ENCODE assay signal across 1 cellular context in the genomic region with DNA sequence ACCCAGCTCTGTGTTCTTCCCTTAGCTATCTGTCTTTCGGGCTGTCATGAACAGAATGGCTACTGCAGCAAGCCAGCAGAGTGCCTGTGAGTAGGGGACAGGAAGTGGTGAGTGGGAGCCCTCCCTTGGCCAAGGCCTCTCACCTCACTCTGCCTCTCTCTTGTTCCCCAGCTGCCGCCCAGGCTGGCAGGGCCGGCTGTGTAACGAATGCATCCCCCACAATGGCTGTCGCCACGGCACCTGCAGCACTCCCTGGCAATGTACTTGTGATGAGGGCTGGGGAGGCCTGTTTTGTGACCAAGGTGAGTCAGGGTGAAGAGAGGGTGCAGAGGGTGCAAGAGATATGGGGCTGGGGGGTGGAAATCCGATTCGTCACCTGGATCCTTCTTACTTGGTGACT.
A peak's percentile ranks its signal among the peaks of the same experiment; 100 is the strongest.
TF ChIP-seq lines count a peak whose summit lies in the region.

No MANE protein-coding gene starts in this region.

TF ChIP-seq in HepG2, 621 proteins besides CTCF, POLR2A, EP300 and RAD21 (continued from another document):
- no peak for TF ChIP-seq SAP130 (CRISPR knock-in tag; IDR thresholded peaks at IDR 0.05; ENCODE audit: low read depth)
- TF ChIP-seq ZNF33B (CRISPR knock-in tag; IDR thresholded peaks at IDR 0.05): no peak
- TF ChIP-seq ZNF274 (CRISPR knock-in tag; IDR thresholded peaks at IDR 0.05): 0 out of 2 replicates have a peak, but pooled peaks have one; percentile 33
- TF ChIP-seq SIX1 (CRISPR knock-in tag; IDR thresholded peaks at IDR 0.05; ENCODE audit: borderline replicate concordance): no peak
- 0 out of 2 replicates have a peak, but pooled peaks have one; percentile 35 for TF ChIP-seq SP2 (CRISPR knock-in tag; IDR thresholded peaks at IDR 0.05)
- TF ChIP-seq SPEN (CRISPR knock-in tag; IDR thresholded peaks at IDR 0.05; ENCODE audit: low read depth): no peak
- TF ChIP-seq TOPORS (CRISPR knock-in tag; IDR thresholded peaks at IDR 0.05): no peak
- no peak for TF ChIP-seq ZNF773 (CRISPR knock-in tag; IDR thresholded peaks at IDR 0.05; ENCODE audit: borderline replicate concordance)
- TF ChIP-seq FOXK2 (IDR thresholded peaks at IDR 0.05): no peak
- TF ChIP-seq, protein P1, sequence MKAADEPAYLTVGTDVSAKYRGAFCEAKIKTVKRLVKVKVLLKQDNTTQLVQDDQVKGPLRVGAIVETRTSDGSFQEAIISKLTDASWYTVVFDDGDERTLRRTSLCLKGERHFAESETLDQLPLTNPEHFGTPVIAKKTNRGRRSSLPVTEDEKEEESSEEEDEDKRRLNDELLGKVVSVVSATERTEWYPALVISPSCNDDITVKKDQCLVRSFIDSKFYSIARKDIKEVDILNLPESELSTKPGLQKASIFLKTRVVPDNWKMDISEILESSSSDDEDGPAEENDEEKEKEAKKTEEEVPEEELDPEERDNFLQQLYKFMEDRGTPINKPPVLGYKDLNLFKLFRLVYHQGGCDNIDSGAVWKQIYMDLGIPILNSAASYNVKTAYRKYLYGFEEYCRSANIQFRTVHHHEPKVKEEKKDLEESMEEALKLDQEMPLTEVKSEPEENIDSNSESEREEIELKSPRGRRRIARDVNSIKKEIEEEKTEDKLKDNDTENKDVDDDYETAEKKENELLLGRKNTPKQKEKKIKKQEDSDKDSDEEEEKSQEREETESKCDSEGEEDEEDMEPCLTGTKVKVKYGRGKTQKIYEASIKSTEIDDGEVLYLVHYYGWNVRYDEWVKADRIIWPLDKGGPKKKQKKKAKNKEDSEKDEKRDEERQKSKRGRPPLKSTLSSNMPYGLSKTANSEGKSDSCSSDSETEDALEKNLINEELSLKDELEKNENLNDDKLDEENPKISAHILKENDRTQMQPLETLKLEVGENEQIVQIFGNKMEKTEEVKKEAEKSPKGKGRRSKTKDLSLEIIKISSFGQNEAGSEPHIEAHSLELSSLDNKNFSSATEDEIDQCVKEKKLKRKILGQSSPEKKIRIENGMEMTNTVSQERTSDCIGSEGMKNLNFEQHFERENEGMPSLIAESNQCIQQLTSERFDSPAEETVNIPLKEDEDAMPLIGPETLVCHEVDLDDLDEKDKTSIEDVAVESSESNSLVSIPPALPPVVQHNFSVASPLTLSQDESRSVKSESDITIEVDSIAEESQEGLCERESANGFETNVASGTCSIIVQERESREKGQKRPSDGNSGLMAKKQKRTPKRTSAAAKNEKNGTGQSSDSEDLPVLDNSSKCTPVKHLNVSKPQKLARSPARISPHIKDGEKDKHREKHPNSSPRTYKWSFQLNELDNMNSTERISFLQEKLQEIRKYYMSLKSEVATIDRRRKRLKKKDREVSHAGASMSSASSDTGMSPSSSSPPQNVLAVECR (CRISPR knock-in tag; IDR thresholded peaks at IDR 0.05; ENCODE audit: borderline replicate concordance): no peak
- TF ChIP-seq GABPA (IDR thresholded peaks at IDR 0.05; ENCODE audit: low read depth, low read length): no peak
- peak; percentile 44; the same call in 1 of the 2 replicates for TF ChIP-seq GABPA (CRISPR knock-in tag; IDR thresholded peaks at IDR 0.05; ENCODE audit: low read depth)
- TF ChIP-seq ZBTB3 (CRISPR knock-in tag; IDR thresholded peaks at IDR 0.05; ENCODE audit: borderline replicate concordance, low read depth): no peak
- no peak for TF ChIP-seq PCBP2 (optimal IDR thresholded peaks at IDR 0.05; ENCODE audit: low read depth, low read length, poor library complexity, severe bottlenecking)
- TF ChIP-seq GABPB1 (CRISPR knock-in tag; IDR thresholded peaks at IDR 0.05): peak; percentile 54
- no peak for TF ChIP-seq ZNF296 (CRISPR knock-in tag; conservative IDR thresholded peaks at IDR 0.05)
- no peak for TF ChIP-seq ZKSCAN1 (IDR thresholded peaks at IDR 0.05; ENCODE audit: low read length)
- TF ChIP-seq ZNF598 (CRISPR knock-in tag; IDR thresholded peaks at IDR 0.05; ENCODE audit: borderline replicate concordance): 0 out of 2 replicates have a peak, but pooled peaks have one; percentile 33
- TF ChIP-seq FOXP1 (IDR thresholded peaks at IDR 0.05): no peak
- no peak for TF ChIP-seq FOXP1 (CRISPR knock-in tag; IDR thresholded peaks at IDR 0.05)
- TF ChIP-seq, protein P2, sequence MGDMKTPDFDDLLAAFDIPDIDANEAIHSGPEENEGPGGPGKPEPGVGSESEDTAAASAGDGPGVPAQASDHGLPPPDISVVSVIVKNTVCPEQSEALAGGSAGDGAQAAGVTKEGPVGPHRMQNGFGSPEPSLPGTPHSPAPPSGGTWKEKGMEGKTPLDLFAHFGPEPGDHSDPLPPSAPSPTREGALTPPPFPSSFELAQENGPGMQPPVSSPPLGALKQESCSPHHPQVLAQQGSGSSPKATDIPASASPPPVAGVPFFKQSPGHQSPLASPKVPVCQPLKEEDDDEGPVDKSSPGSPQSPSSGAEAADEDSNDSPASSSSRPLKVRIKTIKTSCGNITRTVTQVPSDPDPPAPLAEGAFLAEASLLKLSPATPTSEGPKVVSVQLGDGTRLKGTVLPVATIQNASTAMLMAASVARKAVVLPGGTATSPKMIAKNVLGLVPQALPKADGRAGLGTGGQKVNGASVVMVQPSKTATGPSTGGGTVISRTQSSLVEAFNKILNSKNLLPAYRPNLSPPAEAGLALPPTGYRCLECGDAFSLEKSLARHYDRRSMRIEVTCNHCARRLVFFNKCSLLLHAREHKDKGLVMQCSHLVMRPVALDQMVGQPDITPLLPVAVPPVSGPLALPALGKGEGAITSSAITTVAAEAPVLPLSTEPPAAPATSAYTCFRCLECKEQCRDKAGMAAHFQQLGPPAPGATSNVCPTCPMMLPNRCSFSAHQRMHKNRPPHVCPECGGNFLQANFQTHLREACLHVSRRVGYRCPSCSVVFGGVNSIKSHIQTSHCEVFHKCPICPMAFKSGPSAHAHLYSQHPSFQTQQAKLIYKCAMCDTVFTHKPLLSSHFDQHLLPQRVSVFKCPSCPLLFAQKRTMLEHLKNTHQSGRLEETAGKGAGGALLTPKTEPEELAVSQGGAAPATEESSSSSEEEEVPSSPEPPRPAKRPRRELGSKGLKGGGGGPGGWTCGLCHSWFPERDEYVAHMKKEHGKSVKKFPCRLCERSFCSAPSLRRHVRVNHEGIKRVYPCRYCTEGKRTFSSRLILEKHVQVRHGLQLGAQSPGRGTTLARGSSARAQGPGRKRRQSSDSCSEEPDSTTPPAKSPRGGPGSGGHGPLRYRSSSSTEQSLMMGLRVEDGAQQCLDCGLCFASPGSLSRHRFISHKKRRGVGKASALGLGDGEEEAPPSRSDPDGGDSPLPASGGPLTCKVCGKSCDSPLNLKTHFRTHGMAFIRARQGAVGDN (CRISPR knock-in tag; IDR thresholded peaks at IDR 0.05): peak; percentile 63; the same call in 1 of the 2 replicates
- TF ChIP-seq MEF2D (CRISPR knock-in tag; IDR thresholded peaks at IDR 0.05): no peak
